In the genomic region with DNA sequence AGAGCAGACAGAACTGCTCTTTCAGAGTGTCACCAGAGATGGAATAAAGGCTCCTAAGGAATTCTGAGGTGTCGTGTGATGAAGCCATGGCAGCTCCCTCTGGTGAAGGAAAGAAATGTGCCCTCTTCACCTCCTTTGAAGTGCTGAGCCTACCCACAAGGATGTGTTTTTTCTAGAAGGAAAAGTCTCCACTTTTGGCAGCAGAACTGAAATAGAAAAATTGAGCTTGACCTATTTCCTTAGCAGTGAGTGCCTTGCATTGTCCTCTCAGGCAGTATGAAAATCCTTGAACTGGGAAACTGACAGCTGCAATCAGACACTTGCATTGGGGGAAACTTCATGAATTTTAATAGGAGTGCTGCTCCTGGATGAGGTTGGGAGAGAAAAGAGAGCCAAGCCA, we compare ENCODE assay signal across 14 cellular contexts.
DNase-seq lines count a peak whose midpoint lies in the region; ATAC-seq, FAIRE-seq and TF ChIP-seq lines count a peak whose summit lies in the region.
"Had no signal": no experiment of that assay in that cellular context is flagged by ENCODE, and none has a peak within 500 bp of the region (broad histone marks: within the 10 kb centered on the region; RNA-seq: fewer than 3 reads in every experiment).

No MANE protein-coding gene starts in this region.

- H3K27ac Mint-ChIP-seq in HFFc6 (peak overlapping the region; percentile 68), astrocyte (ENCODE audit: unreplicated experiment) (no peak overlapping the region)
- H3K27ac Mint-ChIP-seq: activated naive CD4-positive, alpha-beta T cell treated with anti-CD3 and anti-CD28 coated beads, Interleukin-2, amount 50 U/mL, for 24 hours; CD8-positive, alpha-beta T cell; stimulated activated naive B cell treated with anti-CD40 and anti-IgM and Interleukin-4, amounts not matched to agents 10 μg/mL and 1 μg/mL and 100 μg/mL, for 72 hours had no signal

- no peak overlapping the region for H3K9ac ChIP-seq in astrocyte (ENCODE audit: low read length)

- H3K4me3 ChIP-seq in astrocyte (ENCODE audit: insufficient read depth, low read depth, low read length) (no peak overlapping the region), psoas muscle (no peak overlapping the region)
- H3K4me3 ChIP-seq: coronary artery had no signal

- H3K4me1 Mint-ChIP-seq in HFFc6 (ENCODE audit: low read depth) (peaks cover 91% of the 10 kb centered on the region), astrocyte (ENCODE audit: low read depth, unreplicated experiment) (peaks cover 22% of the 10 kb centered on the region)
- H3K4me1 Mint-ChIP-seq: activated naive CD4-positive, alpha-beta T cell treated with anti-CD3 and anti-CD28 coated beads, Interleukin-2, amount 50 U/mL, for 24 hours had no signal

- H3K27ac ChIP-seq in astrocyte (ENCODE audit: low read depth, low read length) (peak overlapping the region; percentile 31), psoas muscle (peak overlapping the region; percentile 3)

- H3K4me3 Mint-ChIP-seq in HFFc6 (peak overlapping the region; percentile 6; the same call in 1 of the 2 replicates), astrocyte (ENCODE audit: unreplicated experiment) (no peak overlapping the region)
- H3K4me3 Mint-ChIP-seq: activated naive CD4-positive, alpha-beta T cell treated with anti-CD3 and anti-CD28 coated beads, Interleukin-2, amount 50 U/mL, for 24 hours; CD8-positive, alpha-beta T cell; stimulated activated naive B cell treated with anti-CD40 and anti-IgM and Interleukin-4, amounts not matched to agents 10 μg/mL and 1 μg/mL and 100 μg/mL, for 72 hours had no signal

- no peak for FAIRE-seq in astrocyte (lab: Jason Lieb, UNC)
- FAIRE-seq: keratinocyte had no signal

- no peak for DNase-seq in HFFc6
- peak; percentile 67 for DNase-seq in astrocyte (ENCODE audit: low read depth)
- peak; percentile 24 for DNase-seq in hepatic stellate cell (ENCODE audit: low spot score)
- DNase-seq in psoas muscle = no peak
- no peak for DNase-seq in iPS-NIHi11 (ENCODE audit: low spot score)
- DNase-seq in activated CD4-positive, CD25-positive, alpha-beta regulatory T cell treated with anti-CD3 and anti-CD28 coated beads, Interleukin-2, amount 50 U/mL, for 72 hours = no peak
- DNase-seq: CD8-positive, alpha-beta T cell; NCI-H748 treated with DMSO at 0.1 percent for 48 hours; stimulated activated CD4-positive, alpha-beta T cell treated with anti-CD3 and anti-CD28 coated beads, Interleukin-2, amount 100 ng/mL, for 24 hours; stimulated activated naive B cell treated with anti-CD40 and anti-IgM and Interleukin-4, amounts not matched to agents 10 μg/mL and 1 μg/mL and 100 μg/mL, for 72 hours had no signal

- H3K36me3 ChIP-seq in astrocyte (ENCODE audit: insufficient read depth, low read length) (no peaks in the 10 kb centered on the region), psoas muscle (ENCODE audit: insufficient read depth in 1 of 2, low read depth in 1 of 2) (no peaks in the 10 kb centered on the region)

- 42 to 62% (median 45%) methylated on average over 1 of the region's 1 CpG for WGBS in psoas muscle, 3 donors

- H3K27me3 ChIP-seq in astrocyte (ENCODE audit: insufficient read depth, low read length) (no peaks in the 10 kb centered on the region), psoas muscle (ENCODE audit: insufficient read depth in 3 of 3, low read length in 2 of 3) (no peaks in the 10 kb centered on the region)

- TF ChIP-seq CTCF in HFFc6 (IDR thresholded peaks at IDR 0.05) (no peak), astrocyte (IDR thresholded peaks at IDR 0.05; ENCODE audit: insufficient read depth, low read depth, low read length) (no peak), psoas muscle (IDR thresholded peaks at IDR 0.05) (no peak)

- H3K9me3 ChIP-seq in astrocyte (ENCODE audit: insufficient read depth, low read depth, low read length) = no peaks in the 10 kb centered on the region
- H3K9me3 ChIP-seq in psoas muscle = no peaks in the 10 kb centered on the region

- H3K36me3 Mint-ChIP-seq in HFFc6 (ENCODE audit: low read depth) (peaks cover 66% of the 10 kb centered on the region), astrocyte (ENCODE audit: low read depth, unreplicated experiment) (no peaks in the 10 kb centered on the region)
- H3K36me3 Mint-ChIP-seq: activated naive CD4-positive, alpha-beta T cell treated with anti-CD3 and anti-CD28 coated beads, Interleukin-2, amount 50 U/mL, for 24 hours; CD8-positive, alpha-beta T cell; stimulated activated naive B cell treated with anti-CD40 and anti-IgM and Interleukin-4, amounts not matched to agents 10 μg/mL and 1 μg/mL and 100 μg/mL, for 72 hours had no signal

- H3K79me2 ChIP-seq in astrocyte (ENCODE audit: insufficient read depth, low read length) = peaks cover 5% of the 10 kb centered on the region

- no peak for ATAC-seq in psoas muscle
- ATAC-seq in HG03439 (IDR thresholded peaks at IDR 0.05; ENCODE audit: unreplicated experiment) = no peak
- ATAC-seq: CD8-positive, alpha-beta T cell; stimulated activated naive B cell treated with anti-CD40 and anti-IgM and Interleukin-4, amounts not matched to agents 10 μg/mL and 1 μg/mL and 100 μg/mL, for 72 hours had no signal

- no peaks in the 10 kb centered on the region for H4K20me1 ChIP-seq in astrocyte (ENCODE audit: insufficient read depth, low read length)

- H3K27me3 Mint-ChIP-seq in HFFc6 (ENCODE audit: insufficient read depth) (peaks cover 35% of the 10 kb centered on the region), astrocyte (ENCODE audit: low read depth, unreplicated experiment) (no peaks in the 10 kb centered on the region)
- H3K27me3 Mint-ChIP-seq: stimulated activated naive B cell treated with anti-CD40 and anti-IgM and Interleukin-4, amounts not matched to agents 10 μg/mL and 1 μg/mL and 100 μg/mL, for 72 hours had no signal

- intact Hi-C loops in psoas muscle (cut with DNase I) = no loop called here

- peaks cover 22% of the 10 kb centered on the region for H3K9me3 Mint-ChIP-seq in HFFc6
- H3K9me3 Mint-ChIP-seq in astrocyte (ENCODE audit: unreplicated experiment) = peaks cover 4% of the 10 kb centered on the region
- H3K9me3 Mint-ChIP-seq: activated naive CD4-positive, alpha-beta T cell treated with anti-CD3 and anti-CD28 coated beads, Interleukin-2, amount 50 U/mL, for 24 hours; CD8-positive, alpha-beta T cell; stimulated activated naive B cell treated with anti-CD40 and anti-IgM and Interleukin-4, amounts not matched to agents 10 μg/mL and 1 μg/mL and 100 μg/mL, for 72 hours had no signal

- H3K4me2 ChIP-seq in astrocyte (ENCODE audit: low read length) = peak overlapping the region; percentile 56

- H2AFZ ChIP-seq in astrocyte (ENCODE audit: low read depth, low read length) = no peak overlapping the region

- H3K4me1 ChIP-seq in astrocyte (ENCODE audit: insufficient read depth, low read length) = peaks cover 35% of the 10 kb centered on the region
- H3K4me1 ChIP-seq in psoas muscle = no peaks in the 10 kb centered on the region

Comparison
In these comparisons a context has a peak if more than half of its experiments do, and no peak if none do; other contexts are left out.
1. DNase-seq: peak in astrocyte (single experiment) and hepatic stellate cell (single experiment); none in HFFc6 (single experiment), psoas muscle (0 of 2), iPS-NIHi11 (single experiment) and activated CD4-positive, CD25-positive, alpha-beta regulatory T cell treated with anti-CD3 and anti-CD28 coated beads, Interleukin-2, amount 50 U/mL, for 72 hours (single experiment).